32 cellular contexts compared by ENCODE assay signal in the genomic region with DNA sequence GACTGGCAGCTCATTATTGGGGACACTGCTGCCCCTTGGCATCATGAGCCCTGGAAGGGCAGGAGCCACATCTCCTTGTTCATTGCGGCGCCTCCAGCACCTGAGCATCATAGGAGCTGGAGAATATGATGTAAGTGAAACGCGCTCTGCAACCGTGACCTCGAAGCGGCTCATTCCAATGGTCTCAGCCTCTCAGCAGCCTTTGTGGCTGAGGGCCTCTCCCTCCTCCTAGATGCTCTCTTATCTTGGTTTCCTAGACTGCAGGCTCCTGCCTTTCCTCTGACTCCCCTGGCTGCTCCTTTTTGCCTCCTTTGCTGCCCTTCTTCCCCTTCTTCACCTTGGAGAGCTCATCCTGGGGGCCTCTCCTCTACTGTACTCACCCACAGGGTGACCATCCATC.
"Had no signal": no experiment of that assay in that cellular context is flagged by ENCODE, and none has a peak within 500 bp of the region (broad histone marks: within the 10 kb centered on the region; RNA-seq: fewer than 3 reads in every experiment).

No MANE protein-coding gene starts in this region.

- H3K4me1 Mint-ChIP-seq: activated CD4-positive, alpha-beta T cell treated with anti-CD3 and anti-CD28 coated beads for 36 hours; activated CD4-positive, alpha-beta T cell treated with anti-CD3 and anti-CD28 coated beads, Interleukin-2, amount 10 ng/mL, durations not matched to agents 24 days and 14 days; activated CD8-positive, alpha-beta memory T cell treated with anti-CD3 and anti-CD28 coated beads, Interleukin-2, amount 10 ng/mL, durations not matched to agents 7 days and 5 days; activated naive CD4-positive, alpha-beta T cell treated with anti-CD3 and anti-CD28 coated beads, Interleukin-2, amount 50 U/mL, for 24 hours; activated naive CD8-positive, alpha-beta T cell treated with anti-CD3 and anti-CD28 coated beads for 36 hours; activated naive CD8-positive, alpha-beta T cell treated with anti-CD3 and anti-CD28 coated beads, Interleukin-2, amount 50 U/mL, for 24 hours; central memory CD8-positive, alpha-beta T cell; endodermal cell had no signal

- DNase-seq: activated CD4-positive, alpha-beta memory T cell treated with anti-CD3 and anti-CD28 coated beads for 36 hours; activated CD4-positive, alpha-beta T cell treated with anti-CD3 and anti-CD28 coated beads for 36 hours; activated CD4-positive, alpha-beta T cell treated with anti-CD3 and anti-CD28 coated beads, Interleukin-2, amount 10 ng/mL, durations not matched to agents 24 days and 14 days; activated CD4-positive, CD25-positive, alpha-beta regulatory T cell; activated CD4-positive, CD25-positive, alpha-beta regulatory T cell treated with anti-CD3 and anti-CD28 coated beads, Interleukin-2, amount 50 U/mL, for 72 hours; activated CD8-positive, alpha-beta memory T cell treated with anti-CD3 and anti-CD28 coated beads, Interleukin-2, amount 10 ng/mL, durations not matched to agents 7 days and 5 days; activated CD8-positive, alpha-beta memory T cell treated with anti-CD3 and anti-CD28 coated beads, Interleukin-2, amount 50 U/mL, for 4 hours; activated CD8-positive, alpha-beta T cell treated with anti-CD3 and anti-CD28 coated beads, Interleukin-2, amount 10 ng/mL, durations not matched to agents 7 days and 5 days; activated effector memory CD4-positive, alpha-beta T cell treated with anti-CD3 and anti-CD28 coated beads, Interleukin-2, amount 50 U/mL, for 16 hours; activated naive CD4-positive, alpha-beta T cell treated with anti-CD3 and anti-CD28 coated beads for 36 hours; activated naive CD8-positive, alpha-beta T cell treated with anti-CD3 and anti-CD28 coated beads for 36 hours; activated naive CD8-positive, alpha-beta T cell treated with anti-CD3 and anti-CD28 coated beads, Interleukin-2, amount 50 U/mL, for 24 hours; activated T-cell treated with anti-CD3 and anti-CD28 coated beads, Interleukin-2, amount 50 U/mL, for 1 hour; activated T-cell treated with anti-CD3 and anti-CD28 coated beads, Interleukin-2, amount 50 U/mL, for 48 hours; adrenal gland; dorsolateral prefrontal cortex; effector memory CD4-positive, alpha-beta T cell; endodermal cell; foreskin fibroblast; T-helper 1 cell; T-helper 2 cell had no signal

- H3K4me3 ChIP-seq: adrenal gland, ascending aorta, breast epithelium, cardiac muscle cell, coronary artery, dorsolateral prefrontal cortex had no signal

- H3K4me1 ChIP-seq: adrenal gland, ascending aorta, breast epithelium had no signal

- H3K36me3 Mint-ChIP-seq: activated CD4-positive, alpha-beta memory T cell treated with anti-CD3 and anti-CD28 coated beads for 36 hours; activated CD8-positive, alpha-beta memory T cell treated with anti-CD3 and anti-CD28 coated beads, Interleukin-2, amount 10 ng/mL, durations not matched to agents 7 days and 5 days; activated naive CD4-positive, alpha-beta T cell treated with anti-CD3 and anti-CD28 coated beads, Interleukin-2, amount 50 U/mL, for 24 hours; activated naive CD8-positive, alpha-beta T cell treated with anti-CD3 and anti-CD28 coated beads for 36 hours; brain had no signal

- H3K27ac Mint-ChIP-seq: activated CD4-positive, alpha-beta memory T cell treated with anti-CD3 and anti-CD28 coated beads for 36 hours; activated CD4-positive, alpha-beta T cell treated with anti-CD3 and anti-CD28 coated beads for 36 hours; activated CD4-positive, alpha-beta T cell treated with anti-CD3 and anti-CD28 coated beads, Interleukin-2, amount 10 ng/mL, durations not matched to agents 24 days and 14 days; activated CD8-positive, alpha-beta memory T cell treated with anti-CD3 and anti-CD28 coated beads, Interleukin-2, amount 10 ng/mL, durations not matched to agents 7 days and 5 days; activated CD8-positive, alpha-beta T cell treated with anti-CD3 and anti-CD28 coated beads, Interleukin-2, amount 10 ng/mL, durations not matched to agents 7 days and 5 days; activated naive CD4-positive, alpha-beta T cell treated with anti-CD3 and anti-CD28 coated beads for 36 hours; activated naive CD4-positive, alpha-beta T cell treated with anti-CD3 and anti-CD28 coated beads, Interleukin-2, amount 50 U/mL, for 24 hours; activated naive CD8-positive, alpha-beta T cell treated with anti-CD3 and anti-CD28 coated beads for 36 hours; activated naive CD8-positive, alpha-beta T cell treated with anti-CD3 and anti-CD28 coated beads, Interleukin-2, amount 50 U/mL, for 24 hours; activated T-helper 1 cell treated with anti-CD3 and anti-CD28 coated beads, Interleukin-12 subunit alpha, Interleukin-12 subunit beta, Interleukin-2, Interleukin-4 antibody, amounts not matched to agents 30 ng/mL and 10 ng/mL and 1 ng/mL, durations not matched to agents 14 hours and 24 hours and 36 hours; activated T-helper 2 cell treated with anti-CD3 and anti-CD28 coated beads, Interferon-gamma antibody, Interleukin-2, Interleukin-4, amounts not matched to agents 10 μg/mL and 5 μg/mL and 100 μg/mL, durations not matched to agents 14 hours and 24 hours and 36 hours; dendritic cell treated with granulocyte-macrophage colony-stimulating factor and Interleukin-4, amounts not matched to agents 40 ng/mL and 50 ng/mL, for 4 days; endodermal cell had no signal

- H3K27me3 ChIP-seq: ascending aorta, breast epithelium had no signal

- H3K36me3 ChIP-seq: adrenal gland, ascending aorta, breast epithelium, cardiac muscle cell had no signal

- H3K27me3 Mint-ChIP-seq: activated CD4-positive, alpha-beta T cell treated with anti-CD3 and anti-CD28 coated beads for 36 hours; activated naive CD4-positive, alpha-beta T cell treated with anti-CD3 and anti-CD28 coated beads, Interleukin-2, amount 50 U/mL, for 24 hours; activated naive CD8-positive, alpha-beta T cell treated with anti-CD3 and anti-CD28 coated beads, Interleukin-2, amount 50 U/mL, for 24 hours had no signal

- H3K4me3 Mint-ChIP-seq: activated CD4-positive, alpha-beta memory T cell treated with anti-CD3 and anti-CD28 coated beads for 36 hours; activated CD4-positive, alpha-beta T cell treated with anti-CD3 and anti-CD28 coated beads for 36 hours; activated CD4-positive, alpha-beta T cell treated with anti-CD3 and anti-CD28 coated beads, Interleukin-2, amount 10 ng/mL, durations not matched to agents 24 days and 14 days; activated CD8-positive, alpha-beta memory T cell treated with anti-CD3 and anti-CD28 coated beads, Interleukin-2, amount 10 ng/mL, durations not matched to agents 7 days and 5 days; activated CD8-positive, alpha-beta T cell treated with anti-CD3 and anti-CD28 coated beads, Interleukin-2, amount 10 ng/mL, durations not matched to agents 7 days and 5 days; activated naive CD4-positive, alpha-beta T cell treated with anti-CD3 and anti-CD28 coated beads for 36 hours; activated naive CD4-positive, alpha-beta T cell treated with anti-CD3 and anti-CD28 coated beads, Interleukin-2, amount 50 U/mL, for 24 hours; activated naive CD8-positive, alpha-beta T cell treated with anti-CD3 and anti-CD28 coated beads for 36 hours; activated naive CD8-positive, alpha-beta T cell treated with anti-CD3 and anti-CD28 coated beads, Interleukin-2, amount 50 U/mL, for 24 hours; activated T-helper 1 cell treated with anti-CD3 and anti-CD28 coated beads, Interleukin-12 subunit alpha, Interleukin-12 subunit beta, Interleukin-2, Interleukin-4 antibody, amounts not matched to agents 30 ng/mL and 10 ng/mL and 1 ng/mL, durations not matched to agents 14 hours and 24 hours and 36 hours; brain; central memory CD8-positive, alpha-beta T cell; dendritic cell treated with granulocyte-macrophage colony-stimulating factor and Interleukin-4, amounts not matched to agents 40 ng/mL and 50 ng/mL, for 4 days; endodermal cell had no signal

- ATAC-seq: activated CD4-positive, alpha-beta T cell treated with anti-CD3 and anti-CD28 coated beads for 36 hours; activated CD8-positive, alpha-beta memory T cell treated with anti-CD3 and anti-CD28 coated beads, Interleukin-2, amount 10 ng/mL, durations not matched to agents 7 days and 5 days; activated CD8-positive, alpha-beta T cell treated with anti-CD3 and anti-CD28 coated beads, Interleukin-2, amount 10 ng/mL, durations not matched to agents 7 days and 5 days; activated naive CD8-positive, alpha-beta T cell treated with anti-CD3 and anti-CD28 coated beads, Interleukin-2, amount 50 U/mL, for 24 hours; esophagus mucosa had no signal

- H3K9me3 ChIP-seq: adrenal gland, ascending aorta, breast epithelium had no signal

- H3K9me3 Mint-ChIP-seq: activated CD4-positive, alpha-beta memory T cell treated with anti-CD3 and anti-CD28 coated beads for 36 hours; activated CD4-positive, alpha-beta T cell treated with anti-CD3 and anti-CD28 coated beads, Interleukin-2, amount 10 ng/mL, durations not matched to agents 24 days and 14 days; activated naive CD4-positive, alpha-beta T cell treated with anti-CD3 and anti-CD28 coated beads for 36 hours; activated naive CD4-positive, alpha-beta T cell treated with anti-CD3 and anti-CD28 coated beads, Interleukin-2, amount 50 U/mL, for 24 hours; activated naive CD8-positive, alpha-beta T cell treated with anti-CD3 and anti-CD28 coated beads for 36 hours; activated naive CD8-positive, alpha-beta T cell treated with anti-CD3 and anti-CD28 coated beads, Interleukin-2, amount 50 U/mL, for 24 hours; activated T-helper 1 cell treated with anti-CD3 and anti-CD28 coated beads, Interleukin-12 subunit alpha, Interleukin-12 subunit beta, Interleukin-2, Interleukin-4 antibody, amounts not matched to agents 30 ng/mL and 10 ng/mL and 1 ng/mL, durations not matched to agents 14 hours and 24 hours and 36 hours; activated T-helper 2 cell treated with anti-CD3 and anti-CD28 coated beads, Interferon-gamma antibody, Interleukin-2, Interleukin-4, amounts not matched to agents 10 μg/mL and 5 μg/mL and 100 μg/mL, durations not matched to agents 14 hours and 24 hours and 36 hours; central memory CD8-positive, alpha-beta T cell; dendritic cell treated with granulocyte-macrophage colony-stimulating factor and Interleukin-4, amounts not matched to agents 40 ng/mL and 50 ng/mL, for 4 days; endodermal cell had no signal

- H3K27ac ChIP-seq: adrenal gland, ascending aorta, breast epithelium, cardiac muscle cell, coronary artery, dorsolateral prefrontal cortex had no signal
